ENCODE assay signal across 11 cellular contexts in the genomic region with DNA sequence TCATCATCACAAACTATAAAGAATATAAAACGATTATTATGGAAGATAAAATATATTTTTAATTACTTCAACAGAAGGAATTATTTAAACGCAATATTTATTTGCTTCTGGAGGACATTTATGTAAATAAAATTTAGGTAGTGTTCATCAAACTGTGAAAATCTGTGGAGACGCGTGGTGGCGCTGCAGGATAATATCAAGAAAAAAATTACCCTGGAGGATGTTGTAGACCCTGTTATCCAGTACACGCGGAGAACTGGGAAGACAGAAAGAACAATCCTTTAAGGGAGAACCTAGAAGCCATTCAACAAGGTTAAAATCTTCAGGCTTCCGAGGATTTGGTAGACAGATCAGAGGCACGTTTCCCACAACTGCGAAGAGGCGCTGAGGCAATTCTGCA. TPM values are rescaled to one million over a fixed set of nuclear protein-coding genes. Genes with fewer than 3 reads are reported as not detected.
DNase-seq lines count a peak whose midpoint lies in the region; TF ChIP-seq lines count a peak whose summit lies in the region.
"Had no signal": no experiment of that assay in that cellular context is flagged by ENCODE, and none has a peak within 500 bp of the region (broad histone marks: within the 10 kb centered on the region; RNA-seq: fewer than 3 reads in every experiment).

A gene (plus strand): TSS at position 242 of the 400 bp plus-strand sequence. CDS start 189 bp downstream, outside the sequence.

- H3K4me1 ChIP-seq in Karpas-422 (ENCODE audit: low read length) (no peaks in the 10 kb centered on the region; the same call in 1 of the 2 replicates), muscle layer of duodenum (ENCODE audit: control insufficient read depth in 1 of 2, insufficient read depth in 2 of 2, low read length in 2 of 2) (no peaks in the 10 kb centered on the region)

- H3K79me2 ChIP-seq in Karpas-422 (ENCODE audit: low read length), result no peaks in the 10 kb centered on the region

- H3K4me1 Mint-ChIP-seq in brain, result no peaks in the 10 kb centered on the region

- no peak within 1 kb of the TSS for H3K9ac ChIP-seq in Karpas-422 (ENCODE audit: low read length)

- TF ChIP-seq CTCF in BJ (IDR thresholded peaks at IDR 0.05; ENCODE audit: insufficient read depth, low read depth, low read length) (0 out of 2 replicates have a peak, but pooled peaks have one; percentile 10), brain (conservative IDR thresholded peaks at IDR 0.05) (no peak)

- H3K9me2 ChIP-seq in Karpas-422 (replicated peaks; ENCODE audit: insufficient read depth, low read length), result no peaks in the 10 kb centered on the region

- no peaks in the 10 kb centered on the region for H3K9me3 ChIP-seq in Karpas-422 (ENCODE audit: low read length)
- H3K9me3 ChIP-seq in muscle layer of duodenum (ENCODE audit: control insufficient read depth in 1 of 2, low read length in 2 of 2), result peaks cover 11 to 50% of the 10 kb centered on the region in 2 donors

- H3K4me3 ChIP-seq in BJ (ENCODE audit: low read depth, low read length) (no peak within 1 kb of the TSS), Karpas-422 (ENCODE audit: low read length) (no peak within 1 kb of the TSS), muscle layer of duodenum (ENCODE audit: low read depth in 1 of 2, low read length in 2 of 2) (peak within 1 kb of the TSS; percentile 35 to 51)

- no peak within 1 kb of the TSS for H2AFZ ChIP-seq in Karpas-422 (ENCODE audit: low read length)

- POLR2A ChIA-PET in BJ (lab: Charles Lee), result no interaction called here

- H3K27ac ChIP-seq in Karpas-422 (ENCODE audit: low read length) (no peak within 1 kb of the TSS), muscle layer of duodenum (ENCODE audit: low read length) (no peak within 1 kb of the TSS)
- H3K27ac ChIP-seq: WERI-Rb-1 had no signal

- DNase-seq in BJ (ENCODE audit: low read depth), result no peak
- DNase-seq in Karpas-422, result peak; percentile 72
- DNase-seq in activated gamma-delta T cell (lab: John Stamatoyannopoulos, UW), result no peak
- DNase-seq in activated effector memory CD4-positive, alpha-beta T cell treated with Interleukin-2 at 50 U/mL for 16 hours, result no peak
- DNase-seq in activated effector memory CD4-positive, alpha-beta T cell treated with anti-CD3 and anti-CD28 coated beads, Interleukin-2, amount 50 U/mL, for 16 hours, result no peak
- no peak for DNase-seq in NCI-H146 (lab: John Stamatoyannopoulos, UW)
- DNase-seq: DMS79, NCI-H2081, WERI-Rb-1 had no signal

- no peaks in the 10 kb centered on the region for H4K20me1 ChIP-seq in Karpas-422 (ENCODE audit: insufficient read depth, low read depth, low read length)

- H3K27ac Mint-ChIP-seq in brain, result peak within 1 kb of the TSS in 1 of 5 experiments; percentile 68

- peak within 1 kb of the TSS in 4 of 5 experiments; percentile 21 to 81 (median 72) for H3K4me3 Mint-ChIP-seq in brain

- no peak within 1 kb of the TSS for H3K4me2 ChIP-seq in Karpas-422 (ENCODE audit: low read depth, low read length, poor library complexity, severe bottlenecking)

- peaks cover 96% of the 10 kb centered on the region for H3K36me3 Mint-ChIP-seq in brain

- H3K27me3 ChIP-seq in BJ (ENCODE audit: control insufficient read depth, insufficient read depth, low read length) (no peaks in the 10 kb centered on the region), Karpas-422 (ENCODE audit: low read length) (no peaks in the 10 kb centered on the region), muscle layer of duodenum (ENCODE audit: low read depth, low read length) (no peaks in the 10 kb centered on the region)

- H3K9me3 Mint-ChIP-seq in brain, result peaks cover 67 to 94% (median 87%) of the 10 kb centered on the region in 5 experiments

- CTCF ChIA-PET in BJ (lab: Yijun Ruan, JAX), result interaction anchor here (0.6 to 1.5 kb wide), 6 partner anchors 10 to 356 kb away, joined by 3 to 7 read pairs (median 3); a partner anchor contains a TSS

- no peaks in the 10 kb centered on the region for H3K27me3 Mint-ChIP-seq in brain

- H3K36me3 ChIP-seq in BJ (ENCODE audit: control insufficient read depth, insufficient read depth, low read length), result no peaks in the 10 kb centered on the region
- no peaks in the 10 kb centered on the region for H3K36me3 ChIP-seq in Karpas-422 (ENCODE audit: insufficient read depth, low read length)
- H3K36me3 ChIP-seq in muscle layer of duodenum (ENCODE audit: control insufficient read depth in 1 of 2, insufficient read depth in 2 of 2, low read length in 2 of 2), result peaks cover 0 to 6% of the 10 kb centered on the region in 2 donors

RNA-seq across cellular contexts. Expression of the gene that starts here (rescaled TPM):
- polyA plus RNA-seq in BJ (2011; rRNA removed), result 0.09 and 0.13 TPM in 2 replicates
- polyA minus RNA-seq in BJ (2011; rRNA and poly(A)+ RNA removed), result 0.05 and 0.21 TPM in 2 replicates
- total RNA-seq in Karpas-422 (2014; rRNA removed; shearing (Covaris generic); ENCODE audit: low replicate concordance), result not detected in 2 replicates
- 0.98 TPM for polyA plus RNA-seq in brain (ENCODE audit: insufficient read depth, low read depth, low replicate concordance)

Comparison
In these comparisons a context has a peak if more than half of its experiments do, and no peak if none do; other contexts are left out.
1. Peak in DNase-seq in Karpas-422; RNA of the gene not detected or under 1 TPM.
2. H3K4me3 ChIP-seq: peak in muscle layer of duodenum (2 of 2); none in BJ (single experiment) and Karpas-422 (single experiment).